In the genomic region with DNA sequence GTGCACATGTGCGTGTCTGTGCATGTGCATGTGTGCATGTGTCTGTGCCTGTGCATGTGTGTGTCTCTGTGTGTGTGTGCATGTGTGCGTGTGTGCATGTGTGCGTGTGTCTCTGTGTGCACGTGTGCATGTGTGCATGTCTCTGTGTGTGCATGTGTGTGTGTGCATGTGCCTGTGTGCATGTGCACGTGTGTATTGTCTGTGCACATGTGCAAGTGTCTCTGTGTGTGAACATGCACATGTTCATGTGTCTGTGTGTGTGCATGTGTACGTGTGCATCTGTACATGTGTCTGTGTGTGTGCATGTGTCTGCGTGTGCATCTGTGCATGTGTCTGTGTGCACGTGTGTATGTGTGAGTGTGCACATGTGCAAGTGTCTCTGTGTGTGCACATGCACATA, we compare ENCODE assay signal across 21 cellular contexts.
DNase-seq lines count a peak whose midpoint lies in the region; ATAC-seq, FAIRE-seq and TF ChIP-seq lines count a peak whose summit lies in the region.
"Had no signal": no experiment of that assay in that cellular context is flagged by ENCODE, and none has a peak within 500 bp of the region (broad histone marks: within the 10 kb centered on the region; RNA-seq: fewer than 3 reads in every experiment).

No MANE protein-coding gene starts in this region.

- H3K36me3 ChIP-seq in HEK293 (ENCODE audit: control insufficient read depth in 2 of 2, insufficient read depth in 1 of 2, low read length in 2 of 2) (no peaks in the 10 kb centered on the region), endothelial cell of umbilical vein (ENCODE audit: control insufficient read depth in 2 of 2, extremely low read depth in 1 of 2, insufficient read depth in 2 of 2, low read length in 2 of 2) (no peaks in the 10 kb centered on the region), trophoblast cell (ENCODE audit: control insufficient read depth in 1 of 2, insufficient read depth in 2 of 2, low read length in 2 of 2) (no peaks in the 10 kb centered on the region)

- dilution Hi-C loops in endothelial cell of umbilical vein (cut with MboI; ENCODE audit: extremely low pct_ligation_motif_present, low sequenced_read_pairs): no loop called here

- ATAC-seq in WTC11 (no peak), GM18502 (IDR thresholded peaks at IDR 0.05; ENCODE audit: poor library complexity, unreplicated experiment) (no peak)
- ATAC-seq: GM23338, HCT116 had no signal

- H3K4ac ChIP-seq in trophoblast cell (ENCODE audit: low read depth, low read length): no peak overlapping the region

- no peak overlapping the region for H2AK5ac ChIP-seq in trophoblast cell (ENCODE audit: low read length)

- no peak overlapping the region; the same call in 1 of the 2 replicates for H3K27ac Mint-ChIP-seq in WTC11
- H3K27ac Mint-ChIP-seq: CD4-positive, alpha-beta memory T cell; GM23338; HFFc6 had no signal

- H3K9me3 Mint-ChIP-seq in WTC11: peaks cover 11% of the 10 kb centered on the region

- H3K27me3 Mint-ChIP-seq in WTC11 (ENCODE audit: low read depth): no peaks in the 10 kb centered on the region

- TF ChIP-seq CTCF in HEK293 (tag by site-specific recombination; IDR thresholded peaks at IDR 0.05) (no peak), WTC11 (IDR thresholded peaks at IDR 0.05) (no peak), endothelial cell of umbilical vein (IDR thresholded peaks at IDR 0.05; ENCODE audit: extremely low read depth in 1 of 2, insufficient read depth in 1 of 2, low read depth in 1 of 2, low read length in 2 of 2) (no peak)

- H3K79me2 ChIP-seq in endothelial cell of umbilical vein (ENCODE audit: control insufficient read depth, insufficient read depth, low read length): no peaks in the 10 kb centered on the region
- no peaks in the 10 kb centered on the region for H3K79me2 ChIP-seq in trophoblast cell (ENCODE audit: control insufficient read depth, insufficient read depth, low read length, poor library complexity)

- CTCF ChIA-PET in HEK293 (lab: Yijun Ruan, JAX): no interaction called here
- CTCF ChIA-PET in WTC11 (lab: Charles Lee): no interaction called here
- CTCF ChIA-PET in endothelial cell of umbilical vein (lab: Charles Lee): no interaction called here

- H2BK12ac ChIP-seq in trophoblast cell (ENCODE audit: low read length): no peak overlapping the region

- H3K4me1 Mint-ChIP-seq in WTC11: peaks cover 13% of the 10 kb centered on the region
- H3K4me1 Mint-ChIP-seq: CD4-positive, alpha-beta memory T cell; GM23338 had no signal

- no peaks in the 10 kb centered on the region for H3K79me1 ChIP-seq in trophoblast cell (ENCODE audit: low read length)

- intact Hi-C loops in endothelial cell of umbilical vein (cut with micrococcal nuclease): no loop called here

- H2BK120ac ChIP-seq in trophoblast cell (ENCODE audit: insufficient read depth, low read length, poor library complexity): no peak overlapping the region

- H3K27me3 ChIP-seq in endothelial cell of umbilical vein (ENCODE audit: control insufficient read depth in 2 of 2, insufficient read depth in 2 of 2, low read length in 2 of 2): no peaks in the 10 kb centered on the region
- H3K27me3 ChIP-seq in trophoblast cell (ENCODE audit: insufficient read depth, low read length): no peaks in the 10 kb centered on the region

- H4K91ac ChIP-seq in trophoblast cell (ENCODE audit: low read depth, low read length): no peak overlapping the region

- BruUV-seq in endothelial cell of umbilical vein (replicated peaks; lab: Mats Ljungman, UMichigan): no TSS peak

- no peak for TF ChIP-seq POLR2A in endothelial cell of umbilical vein (IDR thresholded peaks at IDR 0.05; ENCODE audit: low read depth, low read length)

- H3K14ac ChIP-seq in trophoblast cell (ENCODE audit: low read length): no peak overlapping the region

- FAIRE-seq in endothelial cell of umbilical vein (lab: Jason Lieb, UNC): no peak
- FAIRE-seq: G401.6, GM12892, GM19239 had no signal

- H3K18ac ChIP-seq in trophoblast cell (ENCODE audit: low read length): no peak overlapping the region

- H3K4me1 ChIP-seq in HEK293 (ENCODE audit: control insufficient read depth, insufficient read depth, low read length): no peaks in the 10 kb centered on the region
- H3K4me1 ChIP-seq in endothelial cell of umbilical vein (ENCODE audit: control insufficient read depth, extremely low read depth, insufficient read depth, low read length): no peaks in the 10 kb centered on the region
- H3K4me1 ChIP-seq in trophoblast cell (ENCODE audit: control insufficient read depth in 1 of 2, insufficient read depth in 2 of 2, low read length in 2 of 2): peaks cover 0 to 1% of the 10 kb centered on the region in 2 experiments

- H3K27ac ChIP-seq in HEK293 (ENCODE audit: extremely low read depth, low read depth, low read length) (no peak overlapping the region), endothelial cell of umbilical vein (ENCODE audit: insufficient read depth, low read depth, low read length) (no peak overlapping the region), trophoblast cell (ENCODE audit: low read depth, low read length) (no peak overlapping the region)

- H4K20me1 ChIP-seq in endothelial cell of umbilical vein (replicated peaks; ENCODE audit: control insufficient read depth, extremely low read depth, insufficient read depth, low read length): no peaks in the 10 kb centered on the region

- no peak overlapping the region for H3K4me3 ChIP-seq in HEK293 (ENCODE audit: low read depth, low read length)
- H3K4me3 ChIP-seq in endothelial cell of umbilical vein (replicated peaks in 1 of 3; ENCODE audit: insufficient read depth in 1 of 3, low read depth in 1 of 3, low read length in 3 of 3): no peak overlapping the region
- H3K4me3 ChIP-seq in trophoblast cell (ENCODE audit: low read depth, low read length): no peak overlapping the region
- H3K4me3 ChIP-seq: GM23338 had no signal

- DNase-seq in WTC11 (ENCODE audit: low spot score): no peak
- no peak for DNase-seq in endothelial cell of umbilical vein (ENCODE audit: low read depth, low spot score)
- no peak for DNase-seq in trophoblast cell
- no peak for DNase-seq in G401 (ENCODE audit: low spot score)
- no peak for DNase-seq in NAMALWA (ENCODE audit: low spot score)
- DNase-seq in NCI-H1048 (lab: John Stamatoyannopoulos, UW): no peak
- DNase-seq: C1 segment of cervical spinal cord; Calu3; CD4-positive, alpha-beta memory T cell; COR-L47; DMS53; DMS79 treated with DMSO at 0.1 percent for 48 hours; H7; HFFc6 had no signal

- in situ Hi-C loops in G401 (cut with HindIII; ENCODE audit: low sequenced_read_pairs): no loop called here

- H3K4me2 ChIP-seq in endothelial cell of umbilical vein (ENCODE audit: insufficient read depth, low read length) (no peak overlapping the region), trophoblast cell (ENCODE audit: low read length) (no peak overlapping the region)
- H3K4me2 ChIP-seq: GM23338 had no signal

- H3K23ac ChIP-seq in trophoblast cell (ENCODE audit: low read length): peak overlapping the region; percentile 89

- no peaks in the 10 kb centered on the region for H3K9me1 ChIP-seq in endothelial cell of umbilical vein (replicated peaks; ENCODE audit: control insufficient read depth, extremely low read depth, insufficient read depth, low read length)

- H3K4me3 Mint-ChIP-seq in WTC11: no peak overlapping the region
- H3K4me3 Mint-ChIP-seq: CD4-positive, alpha-beta memory T cell; GM23338; HFFc6 had no signal

- H4K12ac ChIP-seq in trophoblast cell (ENCODE audit: low read depth, low read length): no peak overlapping the region

- no CpG with 5 or more reads among the region's 8 CpGs for WGBS in trophoblast cell (ENCODE audit: extremely low coverage, insufficient coverage, insufficient read length)

- H2AFZ ChIP-seq in endothelial cell of umbilical vein (ENCODE audit: low read depth, low read length) (no peak overlapping the region), trophoblast cell (ENCODE audit: insufficient read depth, low read length, poor library complexity) (no peak overlapping the region)
- H2AFZ ChIP-seq: GM23338 had no signal

- H3K36me3 Mint-ChIP-seq in WTC11: peaks cover 7% of the 10 kb centered on the region; the same call in 1 of the 2 replicates
- H3K36me3 Mint-ChIP-seq: CD4-positive, alpha-beta memory T cell had no signal

- H2BK5ac ChIP-seq in trophoblast cell (ENCODE audit: low read depth, low read length, poor library complexity): no peak overlapping the region

- no peak overlapping the region for H4K8ac ChIP-seq in trophoblast cell (ENCODE audit: low read depth, low read length)

- H3K9me3 ChIP-seq in HEK293 (ENCODE audit: control insufficient read depth, insufficient read depth, low read depth, low read length) (no peaks in the 10 kb centered on the region), endothelial cell of umbilical vein (replicated peaks; ENCODE audit: control insufficient read depth, insufficient read depth, low read length) (peaks cover 5% of the 10 kb centered on the region), trophoblast cell (ENCODE audit: insufficient read depth, low read depth, low read length) (peaks cover 12% of the 10 kb centered on the region)

- no peak overlapping the region for H3K9ac ChIP-seq in endothelial cell of umbilical vein (replicated peaks; ENCODE audit: extremely low read depth, insufficient read depth, low read length)
- no peak overlapping the region for H3K9ac ChIP-seq in trophoblast cell (ENCODE audit: low read length)

- POLR2A ChIA-PET in HEK293 (lab: Yijun Ruan, JAX) (no interaction called here), WTC11 (lab: Charles Lee) (no interaction called here), endothelial cell of umbilical vein (lab: Charles Lee) (no interaction called here)

TF ChIP-seq in WTC11, 78 proteins besides CTCF, POLR2A, EP300 and RAD21 (continues in another document):
- 0 out of 2 replicates have a peak, but pooled peaks have one; percentile 20 for TF ChIP-seq ZNF121 (CRISPR knock-in tag; IDR thresholded peaks at IDR 0.05)
- no peak for TF ChIP-seq ZNF263 (CRISPR knock-in tag; IDR thresholded peaks at IDR 0.05; ENCODE audit: low read depth)
- TF ChIP-seq EMX1 (CRISPR knock-in tag; IDR thresholded peaks at IDR 0.05): no peak

TF ChIP-seq in endothelial cell of umbilical vein, 7 proteins besides CTCF, POLR2A, EP300 and RAD21:
- TF ChIP-seq FOS (IDR thresholded peaks at IDR 0.05; ENCODE audit: borderline replicate concordance, insufficient read depth, low read length): no peak
- no peak for TF ChIP-seq MYC (IDR thresholded peaks at IDR 0.05; ENCODE audit: low read depth, low read length)
- TF ChIP-seq POLR2AphosphoS5 (IDR thresholded peaks at IDR 0.05; ENCODE audit: insufficient read depth, low read depth, low read length): no peak
- TF ChIP-seq, protein P1, sequence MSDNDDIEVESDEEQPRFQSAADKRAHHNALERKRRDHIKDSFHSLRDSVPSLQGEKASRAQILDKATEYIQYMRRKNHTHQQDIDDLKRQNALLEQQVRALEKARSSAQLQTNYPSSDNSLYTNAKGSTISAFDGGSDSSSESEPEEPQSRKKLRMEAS (IDR thresholded peaks at IDR 0.05; ENCODE audit: insufficient read depth, insufficient read length): peak; percentile 1
- TF ChIP-seq EZH2 (IDR thresholded peaks at IDR 0.05; ENCODE audit: borderline replicate concordance, low read depth, low read length, severe bottlenecking): no peak
- no peak for TF ChIP-seq JUN (IDR thresholded peaks at IDR 0.05; ENCODE audit: borderline replicate concordance, insufficient read depth, insufficient read length, low read depth)
